In the genomic region with DNA sequence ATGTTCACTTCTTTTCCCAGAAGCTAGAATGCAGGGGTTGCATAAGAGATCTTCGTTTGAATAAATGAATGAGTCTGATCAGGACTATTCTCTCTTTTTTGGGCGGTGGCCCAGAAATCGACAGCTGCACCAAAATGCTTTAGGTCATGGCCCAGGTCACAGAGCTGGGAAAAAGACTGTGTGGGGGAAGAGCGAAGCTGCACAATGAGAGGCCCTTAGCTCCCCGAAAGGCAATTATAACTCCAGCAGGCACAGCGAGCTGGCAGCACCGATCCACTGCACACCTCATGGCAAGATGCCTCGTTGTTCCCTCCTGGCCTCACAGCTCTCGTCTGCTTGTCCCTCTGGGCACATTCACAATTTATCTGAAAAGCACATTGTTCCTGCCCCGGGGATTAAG, we compare ENCODE assay signal across 23 cellular contexts.
"Had no signal": no experiment of that assay in that cellular context is flagged by ENCODE, and none has a peak within 500 bp of the region (broad histone marks: within the 10 kb centered on the region; RNA-seq: fewer than 3 reads in every experiment).

No MANE protein-coding gene starts in this region.

- ATAC-seq: activated CD4-positive, alpha-beta T cell treated with anti-CD3 and anti-CD28 coated beads for 36 hours; activated naive CD8-positive, alpha-beta T cell treated with anti-CD3 and anti-CD28 coated beads, Interleukin-2, amount 50 U/mL, for 24 hours; gastroesophageal sphincter; stimulated activated naive CD8-positive, alpha-beta T cell treated with anti-CD3 and anti-CD28 coated beads, Interleukin-15, amount 100 ng/mL, for 72 hours had no signal

- H3K4me3 Mint-ChIP-seq: activated CD4-positive, alpha-beta memory T cell treated with anti-CD3 and anti-CD28 coated beads, Interleukin-2, amount 10 ng/mL, durations not matched to agents 7 days and 5 days; activated CD4-positive, alpha-beta T cell treated with anti-CD3 and anti-CD28 coated beads for 36 hours; activated naive CD4-positive, alpha-beta T cell treated with anti-CD3 and anti-CD28 coated beads, Interleukin-2, amount 10 ng/mL, durations not matched to agents 7 days and 5 days; activated naive CD8-positive, alpha-beta T cell treated with anti-CD3 and anti-CD28 coated beads, Interleukin-2, amount 50 U/mL, for 24 hours; activated T-cell treated with anti-CD3 and anti-CD28 coated beads, Interleukin-2, amount 50 U/mL, for 24 hours; central memory CD8-positive, alpha-beta T cell; immature natural killer cell; neural crest cell; stimulated activated naive CD8-positive, alpha-beta T cell treated with anti-CD3 and anti-CD28 coated beads, Interleukin-15, amount 100 ng/mL, for 72 hours had no signal

- H3K4me1 Mint-ChIP-seq: activated CD4-positive, alpha-beta T cell treated with anti-CD3 and anti-CD28 coated beads for 36 hours; activated naive CD4-positive, alpha-beta T cell treated with anti-CD3 and anti-CD28 coated beads, Interleukin-2, amount 10 ng/mL, durations not matched to agents 7 days and 5 days; central memory CD8-positive, alpha-beta T cell had no signal

- H3K27ac ChIP-seq: left ventricle myocardium inferior, right atrium auricular region, suprapubic skin had no signal

- H3K9me3 Mint-ChIP-seq: activated CD4-positive, alpha-beta memory T cell treated with anti-CD3 and anti-CD28 coated beads, Interleukin-2, amount 10 ng/mL, durations not matched to agents 7 days and 5 days; activated naive CD4-positive, alpha-beta T cell treated with anti-CD3 and anti-CD28 coated beads, Interleukin-2, amount 10 ng/mL, durations not matched to agents 7 days and 5 days; activated naive CD8-positive, alpha-beta T cell treated with anti-CD3 and anti-CD28 coated beads, Interleukin-2, amount 50 U/mL, for 24 hours; activated T-cell treated with anti-CD3 and anti-CD28 coated beads, Interleukin-2, amount 50 U/mL, for 24 hours; central memory CD8-positive, alpha-beta T cell; immature natural killer cell; neural crest cell had no signal

- H3K36me3 ChIP-seq: gastroesophageal sphincter, left ventricle myocardium inferior, right atrium auricular region, suprapubic skin had no signal

- DNase-seq: activated CD4-positive, alpha-beta memory T cell treated with anti-CD3 and anti-CD28 coated beads, Interleukin-2, amount 10 ng/mL, durations not matched to agents 7 days and 5 days; activated CD4-positive, alpha-beta T cell treated with anti-CD3 and anti-CD28 coated beads for 36 hours; activated effector memory CD4-positive, alpha-beta T cell treated with Interleukin-2 at 50 U/mL for 16 hours; activated naive CD4-positive, alpha-beta T cell treated with anti-CD3 and anti-CD28 coated beads, Interleukin-2, amount 10 ng/mL, durations not matched to agents 7 days and 5 days; activated naive CD8-positive, alpha-beta T cell treated with anti-CD3 and anti-CD28 coated beads, Interleukin-2, amount 50 U/mL, for 24 hours; activated T-cell treated with anti-CD3 and anti-CD28 coated beads, Interleukin-2, amount 50 U/mL, for 24 hours; cortex of kidney; immature natural killer cell; kidney glomerular epithelial cell; left ventricle myocardium inferior; mammary epithelial cell; midbrain; small intestine; stimulated activated CD4-positive, alpha-beta T cell treated with anti-CD3 and anti-CD28 coated beads, Interleukin-15, amount 100 ng/mL, for 24 hours; stimulated activated CD4-positive, alpha-beta T cell treated with anti-CD3 and anti-CD28 coated beads, Interleukin-2, amount 100 ng/mL, for 48 hours; stimulated activated naive CD8-positive, alpha-beta T cell treated with anti-CD3 and anti-CD28 coated beads, Interleukin-15, amount 100 ng/mL, for 72 hours; trophoblast cell had no signal

- H3K9me3 ChIP-seq: suprapubic skin had no signal

- H3K36me3 Mint-ChIP-seq: activated naive CD4-positive, alpha-beta T cell treated with anti-CD3 and anti-CD28 coated beads, Interleukin-2, amount 10 ng/mL, durations not matched to agents 7 days and 5 days; immature natural killer cell had no signal

- H3K4me3 ChIP-seq: gastroesophageal sphincter, left ventricle myocardium inferior, right atrium auricular region, suprapubic skin had no signal

- H3K27me3 ChIP-seq: right atrium auricular region had no signal

- H3K27ac Mint-ChIP-seq: activated CD4-positive, alpha-beta memory T cell treated with anti-CD3 and anti-CD28 coated beads, Interleukin-2, amount 10 ng/mL, durations not matched to agents 7 days and 5 days; activated CD4-positive, alpha-beta T cell treated with anti-CD3 and anti-CD28 coated beads for 36 hours; activated naive CD4-positive, alpha-beta T cell treated with anti-CD3 and anti-CD28 coated beads, Interleukin-2, amount 10 ng/mL, durations not matched to agents 7 days and 5 days; activated naive CD8-positive, alpha-beta T cell treated with anti-CD3 and anti-CD28 coated beads, Interleukin-2, amount 50 U/mL, for 24 hours; activated T-cell treated with anti-CD3 and anti-CD28 coated beads, Interleukin-2, amount 50 U/mL, for 24 hours; immature natural killer cell; progenitor cell of endocrine pancreas; stimulated activated naive CD8-positive, alpha-beta T cell treated with anti-CD3 and anti-CD28 coated beads, Interleukin-15, amount 100 ng/mL, for 72 hours had no signal
